In genomic region chr13:56869671-56870070, GRCh38 we compare ENCODE assay signal across 35 cellular contexts.
"Had no signal": no experiment of that assay in that cellular context is flagged by ENCODE, and none has a peak within 500 bp of the region (broad histone marks: within the 10 kb centered on the region; RNA-seq: fewer than 3 reads in every experiment).

No MANE protein-coding gene starts in this region.

- H3K4me3 ChIP-seq: MG63 had no signal

- DNase-seq: Karpas-422, Kasumi-1, MG63, MM.1S, MV-4-11, NCI-H1048, NCI-H1092, NCI-H1092 treated with DMSO at 0.1 percent for 48 hours, NCI-H1105, NCI-H1105 treated with DMSO at 0.1 percent for 48 hours, NCI-H1417, NCI-H1417 treated with DMSO at 0.1 percent for 48 hours, NCI-H1436, NCI-H1436 treated with DMSO at 0.1 percent for 48 hours, NCI-H146, NCI-H1694, NCI-H1694 treated with DMSO at 0.1 percent for 48 hours, NCI-H187, NCI-H187 treated with DMSO at 0.1 percent for 48 hours, NCI-H1930, NCI-H2029, NCI-H2029 treated with DMSO at 0.1 percent for 48 hours, NCI-H2081, NCI-H2081 treated with DMSO at 0.1 percent for 48 hours, NCI-H2107, NCI-H2171, NCI-H2171 treated with DMSO at 0.1 percent for 48 hours, NCI-H2227 treated with DMSO at 0.1 percent for 48 hours, NCI-H226, NCI-H345, NCI-H446, NCI-H446 treated with DMSO at 0.1 percent for 48 hours, NCI-H510A, NCI-H510A treated with DMSO at 0.1 percent for 48 hours, NCI-H524 had no signal

- H3K9me3 ChIP-seq: MG63 had no signal

- H3K27me3 ChIP-seq: MG63 had no signal

- H3K36me3 ChIP-seq: MG63 had no signal
